ENCODE assay signal across 11 cellular contexts in the genomic region with DNA sequence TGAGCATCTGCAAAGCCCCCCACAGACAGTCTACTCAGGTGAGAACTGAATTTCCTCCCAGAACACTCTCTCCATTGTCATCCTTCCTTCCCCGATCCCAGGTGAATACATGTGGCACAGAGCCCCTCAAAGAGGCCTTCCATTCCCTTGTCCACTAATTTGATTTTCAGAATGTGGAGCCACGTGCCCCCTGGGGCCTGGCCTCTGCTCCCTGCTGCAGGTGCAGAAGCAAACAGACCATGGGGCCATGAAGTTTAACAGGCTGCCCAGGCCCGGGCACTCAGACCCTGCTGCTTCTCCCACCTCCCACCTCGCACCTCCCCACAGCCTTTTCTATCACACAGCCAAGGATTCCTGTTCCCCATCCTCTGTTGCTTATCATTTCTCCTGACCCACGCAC.
A peak's percentile ranks its signal among the peaks of the same experiment; 100 is the strongest.
DNase-seq lines count a peak whose midpoint lies in the region; ATAC-seq, FAIRE-seq and TF ChIP-seq lines count a peak whose summit lies in the region.
"Had no signal": no experiment of that assay in that cellular context is flagged by ENCODE, and none has a peak within 500 bp of the region (broad histone marks: within the 10 kb centered on the region; RNA-seq: fewer than 3 reads in every experiment).

No MANE protein-coding gene starts in this region.

- H3K14ac ChIP-seq in H1 (ENCODE audit: insufficient read length) = no peak overlapping the region

- H3K9me3 ChIP-seq in OCI-LY7 (ENCODE audit: low read length) (no peaks in the 10 kb centered on the region), H1 (ENCODE audit: insufficient read depth in 2 of 2, low read depth in 1 of 2, low read length in 1 of 2) (no peaks in the 10 kb centered on the region), neutrophil (no peaks in the 10 kb centered on the region)

- H4K20me1 ChIP-seq in GM23338 (replicated peaks; ENCODE audit: insufficient read depth) = no peaks in the 10 kb centered on the region
- H4K20me1 ChIP-seq in OCI-LY7 (ENCODE audit: insufficient read depth, low read length) = no peaks in the 10 kb centered on the region
- H4K20me1 ChIP-seq in H1 (replicated peaks in 1 of 2; ENCODE audit: control insufficient read depth in 1 of 2, insufficient read depth in 2 of 2, low read length in 2 of 2) = no peaks in the 10 kb centered on the region

- peaks cover 38% of the 10 kb centered on the region for H3K27me3 Mint-ChIP-seq in GM23338 (ENCODE audit: insufficient read depth, low read depth, poor library complexity)

- H3K23ac ChIP-seq in H1 (ENCODE audit: insufficient read length) = no peak overlapping the region

- intact Hi-C loops in OCI-LY7 (cut with micrococcal nuclease; ENCODE audit: unreplicated experiment) = no loop called here

- no peak overlapping the region; the same call in 1 of the 2 replicates for H2AK5ac ChIP-seq in H1 (ENCODE audit: low read depth, low read length)

- peak overlapping the region; percentile 39 for H2BK120ac ChIP-seq in H1 (replicated peaks; ENCODE audit: low read depth, low read length)

- no peak overlapping the region for H4K91ac ChIP-seq in H1 (replicated peaks; ENCODE audit: insufficient read length, low read length)

- BruUV-seq in OCI-LY7 (replicated peaks; lab: Mats Ljungman, UMichigan) = no TSS peak

- CTCF ChIA-PET in OCI-LY7 (lab: Charles Lee; ENCODE audit: unreplicated experiment) = interaction anchor here (2.2 kb wide), 1 partner anchor 8 kb away, joined by 8 read pairs; no protein-coding TSS in a partner anchor
- CTCF ChIA-PET in H1 (lab: Charles Lee; ENCODE audit: partially characterized antibody) = interaction anchor here (0.5 to 1.7 kb wide), 3 partner anchors 31 to 456 kb away, joined by 3 read pairs; no protein-coding TSS in a partner anchor

- no peak overlapping the region for H4K5ac ChIP-seq in H1 (ENCODE audit: insufficient read length, low read depth, low read length)

- no peak overlapping the region for H3K56ac ChIP-seq in H1 (replicated peaks; ENCODE audit: insufficient read length, low read depth, low read length)

- peaks cover 49% of the 10 kb centered on the region for H3K4me1 Mint-ChIP-seq in GM23338

- ATAC-seq in GM23338 = peak; percentile 5; the same call in 1 of the 3 replicates

- H3K27ac Mint-ChIP-seq in GM23338 = peak overlapping the region; percentile 57; the same call in 1 of the 2 replicates

- TF ChIP-seq EP300 in H1 (IDR thresholded peaks at IDR 0.05; ENCODE audit: borderline replicate concordance in 1 of 2, low read depth in 2 of 2, low read length in 2 of 2) = no peak

- TF ChIP-seq POLR2A in H1 (IDR thresholded peaks at IDR 0.05; ENCODE audit: control extremely low read depth in 1 of 2, low read depth in 2 of 2, low read length in 2 of 2) = no peak

- no peaks in the 10 kb centered on the region for H3K79me2 ChIP-seq in GM23338 (replicated peaks; ENCODE audit: insufficient read depth)
- no peaks in the 10 kb centered on the region for H3K79me2 ChIP-seq in OCI-LY7 (ENCODE audit: insufficient read depth, low read depth, low read length)
- no peaks in the 10 kb centered on the region for H3K79me2 ChIP-seq in H1 (ENCODE audit: control insufficient read depth in 1 of 2, insufficient read depth in 2 of 2, low read length in 2 of 2)

- H3K4me1 ChIP-seq in GM23338 (ENCODE audit: insufficient read depth) (peaks cover 41% of the 10 kb centered on the region), OCI-LY7 (ENCODE audit: insufficient read depth, low read length, poor library complexity, severe bottlenecking) (peaks cover 11% of the 10 kb centered on the region), H1 (replicated peaks in 1 of 4; ENCODE audit: control insufficient read depth in 3 of 4, insufficient read depth in 4 of 4, low read length in 3 of 4) (peaks cover 12 to 26% (median 22%) of the 10 kb centered on the region in 4 experiments), neutrophil (ENCODE audit: control insufficient read depth in 1 of 2, insufficient read depth in 1 of 2, low read depth in 1 of 2, low read length in 1 of 2) (peaks cover 0 to 97% of the 10 kb centered on the region in 2 experiments)

- H3K4me2 ChIP-seq in GM23338 (peak overlapping the region; percentile 69), OCI-LY7 (ENCODE audit: low read length) (peak overlapping the region; percentile 54), H1 (ENCODE audit: insufficient read depth in 1 of 2, low read depth in 2 of 2, low read length in 2 of 2) (peak overlapping the region; percentile 41 to 58; a peak in 3 of 4 replicates)

- H3K36me3 Mint-ChIP-seq in GM23338 (ENCODE audit: low read depth) = no peaks in the 10 kb centered on the region

- WGBS in H1 (ENCODE audit: extremely low coverage in 1 of 2, insufficient coverage in 1 of 2, insufficient read length in 1 of 2, insufficient replicate concordance in 2 of 2, low coverage in 1 of 2, low lambda C conversion rate in 2 of 2, missing lambda C conversion rate in 1 of 2), 2 experiments = 60% methylated on average over 5 of the region's 5 CpGs; no CpG with 5 or more reads in 1 of the 2 experiments

- no peak for FAIRE-seq in H1 (lab: Jason Lieb, UNC)
- FAIRE-seq: HTR-8/SVneo had no signal

- H3K4me3 ChIP-seq in GM23338 = peak overlapping the region; percentile 33
- peak overlapping the region; percentile 16 for H3K4me3 ChIP-seq in OCI-LY7 (ENCODE audit: low read depth, low read length, poor library complexity, severe bottlenecking)
- H3K4me3 ChIP-seq in H1 (ENCODE audit: extremely low read depth in 1 of 4, insufficient read depth in 2 of 4, low read depth in 3 of 4, low read length in 4 of 4) = peak overlapping the region in 1 of 4 experiments; percentile 10; a peak in 1 of 8 replicates
- H3K4me3 ChIP-seq in neutrophil (ENCODE audit: low read depth in 1 of 2, low read length in 1 of 2) = peak overlapping the region; percentile 40 to 56
- H3K4me3 ChIP-seq: GM23248 had no signal

- H2BK5ac ChIP-seq in H1 (ENCODE audit: low read depth, low read length) = peak overlapping the region; percentile 16; the same call in 1 of the 2 replicates

- no peak overlapping the region for H3K9ac ChIP-seq in H1 (replicated peaks in 1 of 4; ENCODE audit: extremely low read depth in 1 of 4, low read depth in 3 of 4, low read length in 3 of 4)
- H3K9ac ChIP-seq: GM23248 had no signal

- POLR2A ChIA-PET in OCI-LY7 (lab: Charles Lee) = interaction anchor here (0.7 to 1.1 kb wide), 4 partner anchors 9 to 98 kb away, joined by 3 to 4 read pairs (median 3); no protein-coding TSS in a partner anchor
- POLR2A ChIA-PET in H1 (lab: Charles Lee; ENCODE audit: partially characterized antibody) = interaction anchor here (1.5 kb wide), 1 partner anchor 65 kb away, joined by 4 read pairs; no protein-coding TSS in a partner anchor

- TF ChIP-seq CTCF in GM23338 (conservative IDR thresholded peaks at IDR 0.05; ENCODE audit: low read depth in 2 of 2) = no peak
- TF ChIP-seq CTCF in OCI-LY7 (conservative IDR thresholded peaks at IDR 0.05; ENCODE audit: low read length) = no peak
- TF ChIP-seq CTCF in H1 (IDR thresholded peaks at IDR 0.05; ENCODE audit: control extremely low read depth in 1 of 3, insufficient read depth in 1 of 3, low read depth in 1 of 3, low read length in 3 of 3) = no peak
- no peak for TF ChIP-seq CTCF in neutrophil (IDR thresholded peaks at IDR 0.05)
- no peak for TF ChIP-seq CTCF in GM20000 (IDR thresholded peaks at IDR 0.05; ENCODE audit: extremely low read depth, missing control alignments)

- peak overlapping the region; percentile 25 for H3K18ac ChIP-seq in H1 (ENCODE audit: extremely low read depth, low read length)

- H3K36me3 ChIP-seq in GM23338 (ENCODE audit: insufficient read depth) (no peaks in the 10 kb centered on the region), OCI-LY7 (ENCODE audit: insufficient read depth, low read length) (no peaks in the 10 kb centered on the region), H1 (ENCODE audit: control insufficient read depth in 2 of 4, insufficient read depth in 4 of 4, low read length in 3 of 4) (no peaks in the 10 kb centered on the region), neutrophil (no peaks in the 10 kb centered on the region)

- H3K79me1 ChIP-seq in H1 (ENCODE audit: low read depth, low read length) = no peaks in the 10 kb centered on the region

- H2AFZ ChIP-seq in GM23338 (no peak overlapping the region; the same call in 1 of the 2 replicates), OCI-LY7 (ENCODE audit: low read length) (peak overlapping the region; percentile 70; the same call in 1 of the 2 replicates), H1 (ENCODE audit: low read length) (no peak overlapping the region)
- H2AFZ ChIP-seq: GM23248 had no signal

- H3K23me2 ChIP-seq in H1 (ENCODE audit: low read depth, low read length) = peaks cover 4% of the 10 kb centered on the region; the same call in 1 of the 2 replicates

- no peak for TF ChIP-seq RAD21 in H1 (IDR thresholded peaks at IDR 0.05 in 1 of 2, conservative IDR thresholded peaks at IDR 0.05 in 1 of 2; ENCODE audit: low read depth in 2 of 2, low read length in 2 of 2)

- H2BK20ac ChIP-seq in H1 (ENCODE audit: low read length) = peak overlapping the region; percentile 56; the same call in 1 of the 2 replicates

- H3K27me3 ChIP-seq in GM23338 (ENCODE audit: insufficient read depth) (peaks cover 9% of the 10 kb centered on the region; the same call in 1 of the 2 replicates), H1 (replicated peaks in 1 of 4; ENCODE audit: control insufficient read depth in 3 of 4, extremely low read depth in 1 of 4, insufficient read depth in 3 of 4, low read length in 3 of 4) (peaks cover 0 to 9% (median 5%) of the 10 kb centered on the region in 4 experiments; a peak in 4 of 7 replicates), neutrophil (no peaks in the 10 kb centered on the region)

- no peak overlapping the region for H4K8ac ChIP-seq in H1 (ENCODE audit: extremely low read depth, insufficient read depth, low read length)

- 0 out of 2 replicates have a peak overlapping the region, but pooled peaks have one; percentile 22 for H3K27ac ChIP-seq in GM23338 (ENCODE audit: low read depth)
- no peak overlapping the region for H3K27ac ChIP-seq in OCI-LY7 (ENCODE audit: low read depth, low read length, poor library complexity, severe bottlenecking)
- H3K27ac ChIP-seq in H1 (ENCODE audit: low read depth, low read length) = no peak overlapping the region; the same call in 1 of the 2 replicates
- H3K27ac ChIP-seq in neutrophil = peak overlapping the region; percentile 97
- H3K27ac ChIP-seq: GM23248 had no signal

- H3K4ac ChIP-seq in H1 (replicated peaks; ENCODE audit: insufficient read length, low read depth, low read length) = no peak overlapping the region

- H2BK15ac ChIP-seq in H1 (ENCODE audit: low read length) = 0 out of 2 replicates have a peak overlapping the region, but pooled peaks have one; percentile 23

- H3K4me3 Mint-ChIP-seq in GM23338 = peak overlapping the region; percentile 36; the same call in 2 of the 3 replicates

- peak overlapping the region; percentile 21; the same call in 1 of the 2 replicates for H2BK12ac ChIP-seq in H1 (ENCODE audit: low read depth, low read length)

- H3K9me2 ChIP-seq in GM23338 (ENCODE audit: insufficient read depth) = no peaks in the 10 kb centered on the region; the same call in 1 of the 2 replicates
- H3K9me2 ChIP-seq in OCI-LY7 (ENCODE audit: insufficient read depth, low read length) = no peaks in the 10 kb centered on the region

- 0 out of 2 replicates have a peak, but pooled peaks cover 7% of the 10 kb centered on the region for H3F3A ChIP-seq in GM23338 (replicated peaks; ENCODE audit: low read depth)

- DNase-seq in GM23338 (ENCODE audit: low spot score) = no peak
- no peak for DNase-seq in OCI-LY7 (ENCODE audit: low spot score)
- DNase-seq in H1 (ENCODE audit: low read depth in 1 of 2, low spot score in 2 of 2) = no peak
- DNase-seq in NCI-H1417 (lab: John Stamatoyannopoulos, UW) = no peak
- DNase-seq in GM20000 (ENCODE audit: low spot score) = no peak
- DNase-seq in A172 (ENCODE audit: low spot score) = no peak
- DNase-seq in SHP77 treated with DMSO at 0.1 percent for 48 hours (lab: John Stamatoyannopoulos, UW) = no peak
- DNase-seq: aorta had no signal

- no peaks in the 10 kb centered on the region for H3K9me3 Mint-ChIP-seq in GM23338

Comparison
In these comparisons a context has a peak if more than half of its experiments do, and no peak if none do; other contexts are left out.
1. H3K27ac ChIP-seq: peak in GM23338 (single experiment) and neutrophil (single experiment); none in OCI-LY7 (single experiment) and H1 (single experiment).
2. Peak in every context shown above with its lines, with median percentiles within 50 percentile points of each other: H3K4me2 ChIP-seq.